7 cellular contexts compared by ENCODE assay signal in the genomic region with DNA sequence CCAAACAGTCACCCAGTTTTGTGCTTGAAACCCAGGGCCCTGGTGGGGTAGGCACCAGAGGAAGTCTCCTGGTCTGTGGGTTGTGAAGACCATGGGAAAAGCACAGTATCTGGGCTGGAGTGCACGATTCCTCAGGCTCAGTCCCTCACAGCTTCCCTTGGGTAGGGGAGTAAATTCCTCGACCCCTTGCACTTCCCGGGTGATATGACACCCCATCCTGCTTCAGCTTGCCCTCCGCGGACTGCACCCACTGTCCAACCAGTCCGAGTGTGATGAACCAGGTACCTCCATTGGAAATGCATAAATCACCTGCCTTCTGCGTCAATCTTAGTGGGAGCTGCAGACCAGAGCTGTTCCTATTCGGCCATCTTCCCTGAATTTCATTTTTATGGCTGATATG.
"Had no signal": no experiment of that assay in that cellular context is flagged by ENCODE, and none has a peak within 500 bp of the region (broad histone marks: within the 10 kb centered on the region; RNA-seq: fewer than 3 reads in every experiment).

No MANE protein-coding gene starts in this region.

- ATAC-seq: HepG2 had no signal

- H3K27me3 Mint-ChIP-seq: IgD-negative memory B cell had no signal

- H3K4me3 Mint-ChIP-seq: H9, IgD-negative memory B cell had no signal

- FAIRE-seq: HepG2, HTR-8/SVneo had no signal

- H3K4me1 Mint-ChIP-seq: IgD-negative memory B cell had no signal

- H3K9me3 Mint-ChIP-seq: H9 had no signal

- H3K36me3 Mint-ChIP-seq: IgD-negative memory B cell had no signal

- DNase-seq: GOT3, HCEC 1CT, KBM-7 had no signal

- H3K27ac Mint-ChIP-seq: H9, IgD-negative memory B cell had no signal
